Comparison of ENCODE assay signal across 24 cellular contexts in genomic region chr1:41700581-41700980, GRCh38.
"Had no signal": no experiment of that assay in that cellular context is flagged by ENCODE, and none has a peak within 500 bp of the region (broad histone marks: within the 10 kb centered on the region; RNA-seq: fewer than 3 reads in every experiment).

No MANE protein-coding gene starts in this region.

- H3K9me3 ChIP-seq: colonic mucosa, esophagus muscularis mucosa, sigmoid colon, testis, uterus had no signal

- H3K27me3 ChIP-seq: colonic mucosa, dorsolateral prefrontal cortex, esophagus muscularis mucosa, neural progenitor cell, sigmoid colon, testis, uterus had no signal

- H3K27ac ChIP-seq: colonic mucosa, esophagus muscularis mucosa, neural progenitor cell, sigmoid colon, testis, uterus had no signal

- H3K4me3 ChIP-seq: colonic mucosa, dorsolateral prefrontal cortex, esophagus muscularis mucosa, neural progenitor cell, sigmoid colon, smooth muscle cell, testis, uterus had no signal

- DNase-seq: activated CD4-positive, alpha-beta T cell treated with anti-CD3 and anti-CD28 coated beads for 4 hours; activated CD4-positive, alpha-beta T cell treated with anti-CD3 and anti-CD28 coated beads, Interleukin-2, amount 50 U/mL, for 48 hours; activated CD4-positive, CD25-positive, alpha-beta regulatory T cell; activated CD8-positive, alpha-beta memory T cell treated with anti-CD3 and anti-CD28 coated beads, Interleukin-2, amount 50 U/mL, for 48 hours; activated naive CD4-positive, alpha-beta T cell treated with anti-CD3 and anti-CD28 coated beads for 36 hours; activated naive CD8-positive, alpha-beta T cell treated with anti-CD3 and anti-CD28 coated beads, Interleukin-2, amount 10 ng/mL, durations not matched to agents 7 days and 5 days; activated T-cell treated with anti-CD3 and anti-CD28 coated beads, Interleukin-2, amount 50 U/mL, for 4 hours; amniotic stem cell; colonic mucosa; hippocampal formation; kidney glomerular epithelial cell; left ventricle myocardium superior; naive thymus-derived CD8-positive, alpha-beta T cell; retina; sigmoid colon; stimulated activated CD4-positive, alpha-beta T cell treated with anti-CD3 and anti-CD28 coated beads, Interleukin-15, amount 100 ng/mL, for 24 hours; stimulated activated naive B cell treated with anti-CD40 and anti-IgM and Interleukin-4, amounts not matched to agents 10 μg/mL and 1 μg/mL and 100 μg/mL, for 72 hours; testis; trophoblast cell; uterus had no signal

- H3K4me2 ChIP-seq: neural progenitor cell, smooth muscle cell had no signal

- H3K4me1 ChIP-seq: colonic mucosa, esophagus muscularis mucosa, neural progenitor cell, sigmoid colon, testis, uterus had no signal

- H2AFZ ChIP-seq: neural progenitor cell had no signal

- H3K9ac ChIP-seq: neural progenitor cell had no signal

- H3K36me3 ChIP-seq: colonic mucosa, esophagus muscularis mucosa, neural progenitor cell, sigmoid colon, uterus had no signal

- ATAC-seq: activated T-cell treated with anti-CD3 and anti-CD28 coated beads, Interleukin-2, amount 50 U/mL, for 4 hours; left ventricle myocardium superior; naive thymus-derived CD8-positive, alpha-beta T cell; stimulated activated naive B cell treated with anti-CD40 and anti-IgM and Interleukin-4, amounts not matched to agents 10 μg/mL and 1 μg/mL and 100 μg/mL, for 72 hours had no signal
